30 cellular contexts compared by ENCODE assay signal in the genomic region with DNA sequence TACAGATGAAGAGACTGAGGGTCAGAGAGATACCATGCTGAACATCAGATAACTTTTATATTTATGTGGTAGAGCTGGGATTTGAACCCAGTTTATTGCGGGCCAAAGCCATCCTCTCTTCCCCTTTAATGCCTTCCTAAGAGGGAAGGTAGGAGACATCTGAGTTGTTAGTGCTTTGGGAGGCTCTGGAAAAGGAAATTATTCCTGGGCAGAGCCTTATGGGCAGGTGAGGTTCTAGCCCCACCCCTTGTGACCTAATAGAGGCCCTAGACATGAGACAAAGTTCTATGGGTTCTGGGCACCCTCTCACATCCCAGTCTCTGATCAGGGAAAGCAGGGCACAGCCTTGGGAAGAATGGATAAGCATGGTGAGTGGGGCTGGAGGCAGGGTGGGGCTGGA. TPM values are rescaled to one million over a fixed set of nuclear protein-coding genes. Genes with fewer than 3 reads are reported as not detected.
"Had no signal": no experiment of that assay in that cellular context is flagged by ENCODE, and none has a peak within 500 bp of the region (broad histone marks: within the 10 kb centered on the region; RNA-seq: fewer than 3 reads in every experiment).

A gene (plus strand): TSS at position 301 of the 400 bp plus-strand sequence. CDS start 55 bp downstream, at position 356.

- H3K36me3 Mint-ChIP-seq: mesothelial cell of epicardium had no signal

- H3K79me2 ChIP-seq: hepatocyte had no signal

- H3K9me3 Mint-ChIP-seq: effector memory CD8-positive, alpha-beta T cell; endodermal cell; immature natural killer cell; mesothelial cell of epicardium had no signal

- H3K27me3 ChIP-seq: esophagus squamous epithelium, gastroesophageal sphincter, heart left ventricle, hepatocyte had no signal

- H3K36me3 ChIP-seq: esophagus squamous epithelium, gastroesophageal sphincter, heart left ventricle, left ventricle myocardium inferior, lower lobe of right lung had no signal

- ATAC-seq: effector memory CD8-positive, alpha-beta T cell; esophagus mucosa; gastroesophageal sphincter; heart left ventricle; left colon; left lobe of liver; lower lobe of right lung; mucosa of descending colon had no signal

- H3K4me3 Mint-ChIP-seq: effector memory CD8-positive, alpha-beta T cell; endodermal cell; immature natural killer cell; mesothelial cell of epicardium had no signal

- H3K4me3 ChIP-seq: coronary artery, esophagus squamous epithelium, gastroesophageal sphincter, heart left ventricle, hepatocyte, left ventricle myocardium inferior, lower lobe of right lung, mucosa of descending colon had no signal

- H3K27me3 Mint-ChIP-seq: effector memory CD8-positive, alpha-beta T cell had no signal

- DNase-seq: effector CD8-positive, alpha-beta T cell; effector memory CD8-positive, alpha-beta T cell; endodermal cell; erythroblast; esophagus squamous epithelium; foreskin fibroblast; heart left ventricle; hypothalamus; immature natural killer cell; islet precursor cell; kidney; kidney glomerular epithelial cell; left colon; left ventricle myocardium inferior; lower lobe of right lung; mesenchymal stem cell; mucosa of descending colon had no signal

- H2AFZ ChIP-seq: hepatocyte had no signal

- H3K27ac Mint-ChIP-seq: effector memory CD8-positive, alpha-beta T cell; endodermal cell; immature natural killer cell; mesothelial cell of epicardium had no signal

- H3K27ac ChIP-seq: coronary artery, epithelial cell of prostate, esophagus squamous epithelium, gastroesophageal sphincter, heart left ventricle, hepatocyte, left ventricle myocardium inferior, lower lobe of right lung had no signal

- H3K4me2 ChIP-seq: hepatocyte had no signal

- H3K9me3 ChIP-seq: esophagus squamous epithelium, gastroesophageal sphincter, heart left ventricle, left ventricle myocardium inferior, lower lobe of right lung, mucosa of descending colon had no signal

RNA-seq across cellular contexts. Expression of the gene that starts here (rescaled TPM):
- total RNA-seq: cerebellum, dermis microvascular lymphatic vessel endothelial cell, endodermal cell, esophagus mucosa, esophagus squamous epithelium, gastroesophageal sphincter, heart left ventricle, hepatocyte, kidney, left colon, left lobe of liver, left ventricle myocardium inferior, lower leg skin, lower lobe of right lung, lung microvascular endothelial cell, mesenteric fat pad, mesothelial cell of epicardium, mucosa of descending colon, myocyte had no signal
- polyA plus RNA-seq: hepatocyte had no signal
